In genomic region chr9:124453586-124454191, GRCh38 we compare ENCODE assay signal across 13 cellular contexts. TPM values are rescaled to one million over a fixed set of nuclear protein-coding genes. Genes with fewer than 3 reads are reported as not detected.
DNase-seq lines count a peak whose midpoint lies in the region; ATAC-seq, FAIRE-seq and TF ChIP-seq lines count a peak whose summit lies in the region.
"Had no signal": no experiment of that assay in that cellular context is flagged by ENCODE, and none has a peak within 500 bp of the region (broad histone marks: within the 10 kb centered on the region; RNA-seq: fewer than 3 reads in every experiment).

No MANE protein-coding gene starts in this region.

- H3K36me3 Mint-ChIP-seq in activated CD4-positive, alpha-beta T cell treated with anti-CD3 and anti-CD28 coated beads, Interleukin-2, amount 10 ng/mL, durations not matched to agents 24 days and 14 days (ENCODE audit: low read depth), result no peaks in the 10 kb centered on the region
- H3K36me3 Mint-ChIP-seq in CD8-positive, alpha-beta T cell, result no peaks in the 10 kb centered on the region

- CTCF ChIA-PET in Panc1 (lab: Charles Lee), result no interaction called here
- CTCF ChIA-PET in CD8-positive, alpha-beta T cell (lab: Charles Lee), result no interaction called here

- H3K4me2 ChIP-seq in hepatocyte, result peak overlapping the region; percentile 77

- no peak overlapping the region for H3K4me3 Mint-ChIP-seq in activated CD4-positive, alpha-beta T cell treated with anti-CD3 and anti-CD28 coated beads, Interleukin-2, amount 10 ng/mL, durations not matched to agents 24 days and 14 days
- H3K4me3 Mint-ChIP-seq in CD8-positive, alpha-beta T cell, result no peak overlapping the region

- ATAC-seq in Panc1 (peak; percentile 73), GM21576 (IDR thresholded peaks at IDR 0.05; ENCODE audit: unreplicated experiment) (no peak), HG03139 (IDR thresholded peaks at IDR 0.05; ENCODE audit: unreplicated experiment) (no peak)
- ATAC-seq in CD8-positive, alpha-beta T cell, result no peak

- H3K36me3 ChIP-seq in Panc1 (ENCODE audit: control insufficient read depth, insufficient read depth, low read length) (no peaks in the 10 kb centered on the region), hepatocyte (replicated peaks; ENCODE audit: insufficient read depth, low read depth) (no peaks in the 10 kb centered on the region), small intestine (ENCODE audit: control insufficient read depth in 2 of 2, insufficient read depth in 2 of 2, low read length in 2 of 2) (no peaks in the 10 kb centered on the region)
- H3K36me3 ChIP-seq in CD8-positive, alpha-beta T cell (ENCODE audit: insufficient read depth, low read length), result no peaks in the 10 kb centered on the region

- POLR2A ChIA-PET in Panc1 (lab: Charles Lee), result interaction anchor here (0.6 kb wide), 1 partner anchor 62 kb away, joined by 7 read pairs; no protein-coding TSS in a partner anchor
- POLR2A ChIA-PET in CD8-positive, alpha-beta T cell (lab: Charles Lee), result no interaction called here

- no peak overlapping the region for H3K27ac ChIP-seq in Panc1 (ENCODE audit: low read length)
- no peak overlapping the region for H3K27ac ChIP-seq in hepatocyte
- no peak overlapping the region for H3K27ac ChIP-seq in small intestine (ENCODE audit: low read depth in 1 of 2, low read length in 1 of 2)
- H3K27ac ChIP-seq in CD8-positive, alpha-beta T cell (ENCODE audit: low read depth, low read length), result no peak overlapping the region

- BruUV-seq in Panc1 (replicated peaks; lab: Mats Ljungman, UMichigan), result no TSS peak

- intact Hi-C loops in activated CD4-positive, alpha-beta T cell treated with anti-CD3 and anti-CD28 coated beads, Interleukin-2, amount 10 ng/mL, durations not matched to agents 24 days and 14 days (cut with micrococcal nuclease), result no loop called here
- intact Hi-C loops in Panc1 (cut with micrococcal nuclease; ENCODE audit: unreplicated experiment), result no loop called here
- intact Hi-C loops in CD8-positive, alpha-beta T cell (cut with DNase I, micrococcal nuclease), result no loop called here

- no peaks in the 10 kb centered on the region for H3K79me2 ChIP-seq in hepatocyte

- H3K9me2 ChIP-seq in hepatocyte (replicated peaks; ENCODE audit: insufficient read depth), result no peaks in the 10 kb centered on the region

- H3K9me3 ChIP-seq in Panc1 (ENCODE audit: control insufficient read depth, insufficient read depth, low read depth, low read length) (no peaks in the 10 kb centered on the region), hepatocyte (ENCODE audit: low read depth) (no peaks in the 10 kb centered on the region), small intestine (ENCODE audit: control insufficient read depth, low read depth) (no peaks in the 10 kb centered on the region)
- no peaks in the 10 kb centered on the region for H3K9me3 ChIP-seq in CD8-positive, alpha-beta T cell (ENCODE audit: low read length)

- in situ Hi-C loops in Panc1 (cut with HindIII; ENCODE audit: low pct_unique_long_range_greater_than_20kb, low sequenced_read_pairs), result no loop called here

- no peaks in the 10 kb centered on the region for H3K4me1 Mint-ChIP-seq in activated CD4-positive, alpha-beta T cell treated with anti-CD3 and anti-CD28 coated beads, Interleukin-2, amount 10 ng/mL, durations not matched to agents 24 days and 14 days
- no peaks in the 10 kb centered on the region for H3K4me1 Mint-ChIP-seq in CD8-positive, alpha-beta T cell (ENCODE audit: low read depth)

- no peak overlapping the region for H2AFZ ChIP-seq in hepatocyte

- H3K27me3 ChIP-seq in Panc1 (ENCODE audit: control insufficient read depth, insufficient read depth, low read length) (no peaks in the 10 kb centered on the region), hepatocyte (peaks cover 28% of the 10 kb centered on the region), small intestine (ENCODE audit: control insufficient read depth in 2 of 2, insufficient read depth in 2 of 2, low read length in 2 of 2) (peaks cover 5 to 26% of the 10 kb centered on the region in 2 donors)
- H3K27me3 ChIP-seq in CD8-positive, alpha-beta T cell (ENCODE audit: insufficient read depth, low read length), result peaks cover 7% of the 10 kb centered on the region

- 57% methylated on average over 23 of the region's 35 CpGs for WGBS in hepatocyte (ENCODE audit: low lambda C conversion rate, missing lambda C conversion rate)
- 21 to 29% (median 24%) methylated on average over 23 to 35 of the region's 35 CpGs for WGBS in small intestine, 3 donors

- TF ChIP-seq CTCF in Panc1 (IDR thresholded peaks at IDR 0.05) (no peak), hepatocyte (IDR thresholded peaks at IDR 0.05; ENCODE audit: poor library complexity) (no peak)
- no peak for TF ChIP-seq CTCF in CD8-positive, alpha-beta T cell (IDR thresholded peaks at IDR 0.05)

- no peak for FAIRE-seq in small intestine (lab: Jason Lieb, UNC)

- H3K4me1 ChIP-seq in Panc1 (ENCODE audit: control insufficient read depth, insufficient read depth, low read length) (no peaks in the 10 kb centered on the region), hepatocyte (ENCODE audit: insufficient read depth) (peaks cover 8% of the 10 kb centered on the region), small intestine (ENCODE audit: control insufficient read depth in 2 of 2, insufficient read depth in 1 of 2, low read depth in 1 of 2, low read length in 1 of 2) (no peaks in the 10 kb centered on the region)
- H3K4me1 ChIP-seq in CD8-positive, alpha-beta T cell (ENCODE audit: insufficient read depth, low read length), result no peaks in the 10 kb centered on the region

- peak; percentile 17 for DNase-seq in activated CD4-positive, alpha-beta T cell treated with anti-CD3 and anti-CD28 coated beads for 48 hours
- no peak for DNase-seq in activated CD4-positive, alpha-beta T cell treated with anti-CD3 and anti-CD28 coated beads, Interleukin-2, amount 10 ng/mL, durations not matched to agents 24 days and 14 days
- DNase-seq in Panc1 (ENCODE audit: low read depth, low spot score) (no peak), hepatocyte (ENCODE audit: low spot score) (no peak), small intestine (peak; percentile 74)
- no peak for DNase-seq in CD8-positive, alpha-beta T cell
- DNase-seq: effector CD4-positive, alpha-beta T cell; NCI-H1105; retina; SW 1271 had no signal

- H3K4me3 ChIP-seq in Panc1 (ENCODE audit: low read depth in 2 of 2, low read length in 2 of 2), result peak overlapping the region; percentile 25 to 27; a peak in 3 of 4 replicates
- H3K4me3 ChIP-seq in hepatocyte, result no peak overlapping the region
- peak overlapping the region in 1 of 2 donors; percentile 4 for H3K4me3 ChIP-seq in small intestine (ENCODE audit: low read depth in 1 of 2, low read length in 2 of 2)
- no peak overlapping the region for H3K4me3 ChIP-seq in CD8-positive, alpha-beta T cell (ENCODE audit: low read depth, low read length)

- H3K9me3 Mint-ChIP-seq in activated CD4-positive, alpha-beta T cell treated with anti-CD3 and anti-CD28 coated beads, Interleukin-2, amount 10 ng/mL, durations not matched to agents 24 days and 14 days, result no peaks in the 10 kb centered on the region
- no peaks in the 10 kb centered on the region for H3K9me3 Mint-ChIP-seq in CD8-positive, alpha-beta T cell

- H3K27me3 Mint-ChIP-seq in activated CD4-positive, alpha-beta T cell treated with anti-CD3 and anti-CD28 coated beads, Interleukin-2, amount 10 ng/mL, durations not matched to agents 24 days and 14 days, result peaks cover 24% of the 10 kb centered on the region
- peaks cover 20% of the 10 kb centered on the region for H3K27me3 Mint-ChIP-seq in CD8-positive, alpha-beta T cell (ENCODE audit: low read depth)

- no peak overlapping the region for H3K27ac Mint-ChIP-seq in activated CD4-positive, alpha-beta T cell treated with anti-CD3 and anti-CD28 coated beads, Interleukin-2, amount 10 ng/mL, durations not matched to agents 24 days and 14 days
- H3K27ac Mint-ChIP-seq in CD8-positive, alpha-beta T cell, result no peak overlapping the region

- no peaks in the 10 kb centered on the region for H4K20me1 ChIP-seq in hepatocyte (ENCODE audit: insufficient read depth, poor library complexity, severe bottlenecking)

RNA-seq across cellular contexts. Expression of gene ADGRD2, which starts 3.4 kb away (rescaled TPM):
- not detected in 2 replicates for total RNA-seq in activated CD4-positive, alpha-beta T cell treated with anti-CD3 and anti-CD28 coated beads, Interleukin-2, amount 10 ng/mL, durations not matched to agents 24 days and 14 days
- total RNA-seq in Panc1 (2021; ENCODE audit: unreplicated experiment) (not detected), hepatocyte (not detected in 2 replicates)
- 0.70 TPM for polyA plus RNA-seq in Panc1 (2012; ENCODE audit: insufficient read length)
- polyA plus RNA-seq in hepatocyte (not detected in 2 replicates), small intestine (not detected)
- not detected for total RNA-seq in CD8-positive, alpha-beta T cell
- polyA plus RNA-seq: AG04450 had no signal

RNA-seq across cellular contexts. Expression of gene PSMB7, which starts 38.4 kb away (rescaled TPM):
- 223 and 225 TPM in 2 replicates for total RNA-seq in activated CD4-positive, alpha-beta T cell treated with anti-CD3 and anti-CD28 coated beads, Interleukin-2, amount 10 ng/mL, durations not matched to agents 24 days and 14 days
- total RNA-seq in Panc1 (2021; ENCODE audit: unreplicated experiment) (167 TPM), hepatocyte (197 and 212 TPM in 2 replicates)
- 181 TPM for polyA plus RNA-seq in Panc1 (2012; ENCODE audit: insufficient read length)
- polyA plus RNA-seq in hepatocyte (189 and 226 TPM in 2 replicates), small intestine (100 to 1,000 TPM; 183 to 221 (median 194) TPM)
- total RNA-seq in CD8-positive, alpha-beta T cell, result 10 to 100 TPM; 71.0 to 71.5 TPM

RNA-seq across cellular contexts. Expression of gene NR5A1, which starts 53.5 kb away (rescaled TPM):
- not detected in 2 replicates for total RNA-seq in activated CD4-positive, alpha-beta T cell treated with anti-CD3 and anti-CD28 coated beads, Interleukin-2, amount 10 ng/mL, durations not matched to agents 24 days and 14 days
- total RNA-seq in Panc1 (2021; ENCODE audit: unreplicated experiment), result 2.5 TPM
- polyA plus RNA-seq in Panc1 (2012; ENCODE audit: insufficient read length), result 2.0 TPM
- total RNA-seq in hepatocyte, result 0.07 and 0.20 TPM in 2 replicates
- 0.13 and 0.36 TPM in 2 replicates for polyA plus RNA-seq in hepatocyte
- polyA plus RNA-seq in small intestine, result under 1 TPM; 0.01 to 0.27 (median 0.22) TPM
- total RNA-seq in CD8-positive, alpha-beta T cell, result not detected
- polyA plus RNA-seq: AG04450 had no signal

Comparison
In these comparisons a context has a peak if more than half of its experiments do, and no peak if none do; other contexts are left out.
1. DNase-seq: peak in activated CD4-positive, alpha-beta T cell treated with anti-CD3 and anti-CD28 coated beads for 48 hours (single experiment) and small intestine (single experiment); none in activated CD4-positive, alpha-beta T cell treated with anti-CD3 and anti-CD28 coated beads, Interleukin-2, amount 10 ng/mL, durations not matched to agents 24 days and 14 days (single experiment), Panc1 (single experiment), hepatocyte (single experiment) and CD8-positive, alpha-beta T cell (0 of 7).
2. H3K4me3 ChIP-seq: peak in Panc1 (2 of 2); none in hepatocyte (single experiment) and CD8-positive, alpha-beta T cell (single experiment).